In the genomic region with DNA sequence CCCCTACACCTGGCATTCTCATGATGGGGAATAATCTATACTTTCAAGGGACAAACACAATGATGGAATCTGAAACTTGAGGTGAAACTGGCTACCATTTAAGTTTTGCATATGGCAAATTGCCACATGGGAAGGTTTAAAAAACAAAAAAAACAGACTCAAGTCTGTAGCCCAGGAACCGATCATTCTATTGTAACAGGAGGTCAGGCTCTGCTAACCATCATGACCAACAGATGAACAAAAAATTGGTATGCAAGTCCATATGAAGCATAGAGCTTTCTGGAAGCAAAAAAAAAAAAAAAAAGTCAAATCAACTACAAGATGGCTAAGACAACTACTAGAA, we compare ENCODE assay signal across 20 cellular contexts.
DNase-seq lines count a peak whose midpoint lies in the region; ATAC-seq and TF ChIP-seq lines count a peak whose summit lies in the region.
"Had no signal": no experiment of that assay in that cellular context is flagged by ENCODE, and none has a peak within 500 bp of the region (broad histone marks: within the 10 kb centered on the region; RNA-seq: fewer than 3 reads in every experiment).

No MANE protein-coding gene starts in this region.

- H3K79me2 ChIP-seq in SK-N-SH (ENCODE audit: insufficient read depth), result peaks cover 98% of the 10 kb centered on the region

- peaks cover 32% of the 10 kb centered on the region for H3K4me1 Mint-ChIP-seq in activated T-helper 17 cell treated with anti-CD3 and anti-CD28 coated beads, Interleukin-2, amount 50 U/mL, for 72 hours
- peaks cover 6% of the 10 kb centered on the region for H3K4me1 Mint-ChIP-seq in progenitor cell of endocrine pancreas (ENCODE audit: low read depth)

- H3K9me2 ChIP-seq in SK-N-SH, result no peaks in the 10 kb centered on the region

- POLR2A ChIA-PET in SK-N-SH (lab: Yijun Ruan, JAX), result no interaction called here

- H3K9me3 Mint-ChIP-seq in activated T-helper 17 cell treated with anti-CD3 and anti-CD28 coated beads, Interleukin-2, amount 50 U/mL, for 72 hours, result no peaks in the 10 kb centered on the region
- H3K9me3 Mint-ChIP-seq in progenitor cell of endocrine pancreas (ENCODE audit: low read depth), result peaks cover 29% of the 10 kb centered on the region

- no peaks in the 10 kb centered on the region for H3K27me3 ChIP-seq in SK-N-SH (ENCODE audit: insufficient read depth)
- H3K27me3 ChIP-seq: uterus had no signal

- CTCF ChIA-PET in SK-N-SH (lab: Yijun Ruan, JAX), result interaction anchor here (0.9 kb wide), 1 partner anchor 47 kb away, joined by 3 read pairs; no protein-coding TSS in a partner anchor

- H3K27ac Mint-ChIP-seq in activated T-helper 17 cell treated with anti-CD3 and anti-CD28 coated beads, Interleukin-2, amount 50 U/mL, for 72 hours, result peak overlapping the region; percentile 12
- H3K27ac Mint-ChIP-seq in progenitor cell of endocrine pancreas, result no peak overlapping the region
- H3K27ac Mint-ChIP-seq: activated naive CD4-positive, alpha-beta T cell treated with anti-CD3 and anti-CD28 coated beads, Interleukin-2, amount 50 U/mL, for 72 hours; B cell; GM23338 had no signal

- H4K20me1 ChIP-seq in SK-N-SH (ENCODE audit: insufficient read depth), result no peaks in the 10 kb centered on the region

- H3F3A ChIP-seq in SK-N-SH (replicated peaks; ENCODE audit: insufficient read depth), result peaks cover 22% of the 10 kb centered on the region

- H3K36me3 ChIP-seq in SK-N-SH (replicated peaks in 1 of 2; ENCODE audit: control insufficient read depth in 1 of 2, insufficient read depth in 2 of 2, low read length in 1 of 2), result peaks cover 0 to 35% of the 10 kb centered on the region in 2 experiments
- H3K36me3 ChIP-seq: uterus had no signal

- H3K9me3 ChIP-seq in SK-N-SH, result peaks cover 8% of the 10 kb centered on the region; the same call in 1 of the 2 replicates
- H3K9me3 ChIP-seq: Caco-2, uterus had no signal

- WGBS in SK-N-SH (ENCODE audit: low lambda C conversion rate), result 37% methylated on average over 1 of the region's 1 CpG

- peak overlapping the region in 1 of 2 experiments; percentile 57; a peak in 3 of 4 replicates for H3K27ac ChIP-seq in SK-N-SH (ENCODE audit: low read depth in 2 of 2, low read length in 1 of 2)
- H3K27ac ChIP-seq: 22Rv1, uterus had no signal

- no peaks in the 10 kb centered on the region for H3K27me3 Mint-ChIP-seq in activated T-helper 17 cell treated with anti-CD3 and anti-CD28 coated beads, Interleukin-2, amount 50 U/mL, for 72 hours
- no peaks in the 10 kb centered on the region for H3K27me3 Mint-ChIP-seq in progenitor cell of endocrine pancreas
- H3K27me3 Mint-ChIP-seq: B cell had no signal

- no peak for ATAC-seq in SK-N-SH treated with all-trans-retinoic acid at 6 μM for 48 hours
- peak; percentile 80 for ATAC-seq in GM18868 (IDR thresholded peaks at IDR 0.05; ENCODE audit: unreplicated experiment)
- peak; percentile 56 for ATAC-seq in HG02798 (IDR thresholded peaks at IDR 0.05; ENCODE audit: poor library complexity, unreplicated experiment)
- peak; percentile 32 for ATAC-seq in activated T-helper 17 cell treated with anti-CD3 and anti-CD28 coated beads, Interleukin-2, amount 50 U/mL, for 72 hours (replicated peaks)
- ATAC-seq: activated naive CD4-positive, alpha-beta T cell treated with anti-CD3 and anti-CD28 coated beads, Interleukin-2, amount 50 U/mL, for 72 hours; GM23338 had no signal

- no peak overlapping the region for H3K9ac ChIP-seq in SK-N-SH

- no peak overlapping the region for H2AFZ ChIP-seq in SK-N-SH (ENCODE audit: low read depth)
- H2AFZ ChIP-seq: GM23338 had no signal

- H3K36me3 Mint-ChIP-seq in activated T-helper 17 cell treated with anti-CD3 and anti-CD28 coated beads, Interleukin-2, amount 50 U/mL, for 72 hours (ENCODE audit: low read depth), result peaks cover 89% of the 10 kb centered on the region
- peaks cover 18% of the 10 kb centered on the region for H3K36me3 Mint-ChIP-seq in progenitor cell of endocrine pancreas (ENCODE audit: insufficient read depth)

- TF ChIP-seq CTCF in SK-N-SH (IDR thresholded peaks at IDR 0.05) (no peak), progenitor cell of endocrine pancreas (IDR thresholded peaks at IDR 0.05; ENCODE audit: unreplicated experiment) (no peak)

- peaks cover 0 to 32% of the 10 kb centered on the region in 2 experiments; a peak in 3 of 4 replicates for H3K4me1 ChIP-seq in SK-N-SH (ENCODE audit: control insufficient read depth in 1 of 2, insufficient read depth in 2 of 2, low read depth in 1 of 2, low read length in 1 of 2)
- H3K4me1 ChIP-seq: Caco-2, uterus had no signal

- TF ChIP-seq RAD21 in SK-N-SH (IDR thresholded peaks at IDR 0.05; ENCODE audit: low read length), result no peak

- DNase-seq in SK-N-SH (no peak), COLO829 (ENCODE audit: low spot score) (no peak), progenitor cell of endocrine pancreas (ENCODE audit: low spot score, unreplicated experiment) (no peak), hippocampal formation (lab: John Stamatoyannopoulos, UW) (no peak)
- DNase-seq: activated CD4-positive, alpha-beta T cell treated with anti-CD3 and anti-CD28 coated beads for 1 hour; Caco-2; glutamatergic neuron; NCI-H1105 treated with DMSO at 0.1 percent for 48 hours; NCI-H2081; NCI-H446 treated with DMSO at 0.1 percent for 48 hours; NK-92 treated with Interleukin-12 subunit alpha and Interleukin-12 subunit beta, amount 100 ng/mL, for 24 hours; uterus had no signal

- H3K4me3 Mint-ChIP-seq in activated T-helper 17 cell treated with anti-CD3 and anti-CD28 coated beads, Interleukin-2, amount 50 U/mL, for 72 hours, result peak overlapping the region; percentile 39
- H3K4me3 Mint-ChIP-seq in progenitor cell of endocrine pancreas (ENCODE audit: low read depth), result no peak overlapping the region
- H3K4me3 Mint-ChIP-seq: B cell, GM23338 had no signal

- H3K4me2 ChIP-seq in SK-N-SH, result 0 out of 2 replicates have a peak overlapping the region, but pooled peaks have one; percentile 2
- H3K4me2 ChIP-seq: GM23338 had no signal

- no peak for TF ChIP-seq EP300 in SK-N-SH (IDR thresholded peaks at IDR 0.05; ENCODE audit: borderline replicate concordance in 1 of 2, low read depth in 1 of 2, low read length in 1 of 2)

- H3K4me3 ChIP-seq in SK-N-SH (ENCODE audit: low read depth in 2 of 2, low read length in 1 of 2), result no peak overlapping the region
- H3K4me3 ChIP-seq: GM23338, uterus had no signal

TF ChIP-seq in SK-N-SH, 30 proteins besides CTCF, POLR2A, EP300 and RAD21:
- no peak for TF ChIP-seq NFIC (IDR thresholded peaks at IDR 0.05; ENCODE audit: borderline replicate concordance)
- TF ChIP-seq FOSL2 (IDR thresholded peaks at IDR 0.05; ENCODE audit: borderline replicate concordance, low read depth), result no peak
- no peak for TF ChIP-seq NRF1 (IDR thresholded peaks at IDR 0.05; ENCODE audit: low read depth, low read length)
- TF ChIP-seq MXI1 (IDR thresholded peaks at IDR 0.05; ENCODE audit: low read depth, low read length), result no peak

TF ChIP-seq in SK-N-SH treated with all-trans-retinoic acid at 6 μM for 48 hours, 23 proteins besides CTCF, POLR2A, EP300 and RAD21:
- TF ChIP-seq ESRRG (CRISPR knock-in tag; IDR thresholded peaks at IDR 0.05) (no peak), PATZ1 (CRISPR knock-in tag; IDR thresholded peaks at IDR 0.05; ENCODE audit: borderline replicate concordance) (no peak)
